ENCODE assay signal across 9 cellular contexts in genomic region chr12:116662612-116663144, GRCh38.
DNase-seq lines count a peak whose midpoint lies in the region; ATAC-seq and TF ChIP-seq lines count a peak whose summit lies in the region.
"Had no signal": no experiment of that assay in that cellular context is flagged by ENCODE, and none has a peak within 500 bp of the region (broad histone marks: within the 10 kb centered on the region; RNA-seq: fewer than 3 reads in every experiment).

No MANE protein-coding gene starts in this region.

- H3K27ac Mint-ChIP-seq in activated T-cell treated with anti-CD3 and anti-CD28 coated beads, Interleukin-2, amount 50 U/mL, for 72 hours = no peak overlapping the region

- H3K4me1 ChIP-seq in colonic mucosa = peaks cover 4% of the 10 kb centered on the region
- peaks cover 10% of the 10 kb centered on the region for H3K4me1 ChIP-seq in neuron (ENCODE audit: insufficient read depth, low read length)

- H3K27me3 ChIP-seq in colonic mucosa (no peaks in the 10 kb centered on the region), neuron (ENCODE audit: insufficient read depth, low read length) (no peaks in the 10 kb centered on the region)

- intact Hi-C loops in colonic mucosa (cut with DNase I) = no loop called here

- no peak for TF ChIP-seq CTCF in colonic mucosa (IDR thresholded peaks at IDR 0.05)

- H3K4me3 ChIP-seq in colonic mucosa = no peak overlapping the region
- peak overlapping the region; percentile 29 for H3K4me3 ChIP-seq in neuron (ENCODE audit: low read length)
- H3K4me3 ChIP-seq: smooth muscle cell had no signal

- H3K27ac ChIP-seq in colonic mucosa = no peak overlapping the region

- no peak overlapping the region for H3K4me3 Mint-ChIP-seq in activated T-cell treated with anti-CD3 and anti-CD28 coated beads, Interleukin-2, amount 50 U/mL, for 72 hours

- H3K9ac ChIP-seq in colonic mucosa (ENCODE audit: low read depth in 2 of 2, low read length in 2 of 2) = peak overlapping the region in 1 of 2 donors; percentile 28

- no peaks in the 10 kb centered on the region for H3K36me3 Mint-ChIP-seq in activated T-cell treated with anti-CD3 and anti-CD28 coated beads, Interleukin-2, amount 50 U/mL, for 72 hours (ENCODE audit: insufficient read depth in 2 of 2)

- H3K36me3 ChIP-seq in colonic mucosa (no peaks in the 10 kb centered on the region), neuron (ENCODE audit: insufficient read depth, low read length) (no peaks in the 10 kb centered on the region)

- DNase-seq in EH (ENCODE audit: low read depth) (peak; percentile 56), NCI-H2196 treated with DMSO at 0.1 percent for 48 hours (lab: John Stamatoyannopoulos, UW; ENCODE audit: unreplicated experiment) (peak; percentile 74), colonic mucosa (peak; percentile 62), cortex of kidney (lab: John Stamatoyannopoulos, UW) (no peak), NCI-H187 (lab: John Stamatoyannopoulos, UW) (no peak)
- DNase-seq in activated T-cell treated with anti-CD3 and anti-CD28 coated beads, Interleukin-2, amount 50 U/mL, for 72 hours = no peak

- no peaks in the 10 kb centered on the region for H3K9me3 Mint-ChIP-seq in activated T-cell treated with anti-CD3 and anti-CD28 coated beads, Interleukin-2, amount 50 U/mL, for 72 hours

- peaks cover 12% of the 10 kb centered on the region for H3K27me3 Mint-ChIP-seq in activated T-cell treated with anti-CD3 and anti-CD28 coated beads, Interleukin-2, amount 50 U/mL, for 72 hours (ENCODE audit: low read depth)

- ATAC-seq in activated T-cell treated with anti-CD3 and anti-CD28 coated beads, Interleukin-2, amount 50 U/mL, for 72 hours (replicated peaks in 1 of 2) = no peak
- no peak for ATAC-seq in GM21390 (IDR thresholded peaks at IDR 0.05; ENCODE audit: unreplicated experiment)

- no peaks in the 10 kb centered on the region for H3K9me3 ChIP-seq in colonic mucosa
- no peaks in the 10 kb centered on the region for H3K9me3 ChIP-seq in neuron (ENCODE audit: low read length)

- H3K4me1 Mint-ChIP-seq in activated T-cell treated with anti-CD3 and anti-CD28 coated beads, Interleukin-2, amount 50 U/mL, for 72 hours (ENCODE audit: low read depth) = no peaks in the 10 kb centered on the region

- H2AFZ ChIP-seq in neuron (ENCODE audit: low read depth, low read length) = peak overlapping the region; percentile 24

Comparison
In these comparisons a context has a peak if more than half of its experiments do, and no peak if none do; other contexts are left out.
1. DNase-seq: peak in EH (single experiment), NCI-H2196 treated with DMSO at 0.1 percent for 48 hours (single experiment) and colonic mucosa (single experiment); none in cortex of kidney (single experiment), NCI-H187 (0 of 2) and activated T-cell treated with anti-CD3 and anti-CD28 coated beads, Interleukin-2, amount 50 U/mL, for 72 hours (0 of 2).